Comparison of ENCODE assay signal across 25 cellular contexts in the genomic region with DNA sequence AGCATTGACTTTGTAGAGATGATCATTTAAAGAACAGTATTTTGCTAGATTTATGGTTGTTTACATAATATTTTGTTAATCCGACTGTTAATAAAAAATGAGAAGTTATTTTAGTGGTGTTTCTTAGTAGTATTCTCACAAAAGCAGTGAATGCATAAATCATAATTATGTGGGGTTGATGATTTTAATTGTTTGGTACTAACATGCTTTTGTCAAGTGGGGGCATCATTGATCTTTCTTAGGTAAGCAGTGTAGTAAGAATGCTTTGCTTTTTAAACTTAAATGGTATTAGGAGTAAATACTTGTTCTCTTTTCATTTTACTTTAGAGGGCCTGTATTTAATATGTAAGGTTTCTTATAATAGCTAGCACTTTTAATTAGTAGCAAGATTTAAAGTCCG.
DNase-seq lines count a peak whose midpoint lies in the region; FAIRE-seq and TF ChIP-seq lines count a peak whose summit lies in the region.
"Had no signal": no experiment of that assay in that cellular context is flagged by ENCODE, and none has a peak within 500 bp of the region (broad histone marks: within the 10 kb centered on the region; RNA-seq: fewer than 3 reads in every experiment).

No MANE protein-coding gene starts in this region.

- no peaks in the 10 kb centered on the region for H3K9me3 ChIP-seq in Karpas-422 (ENCODE audit: low read length)
- no peaks in the 10 kb centered on the region for H3K9me3 ChIP-seq in hepatocyte (ENCODE audit: low read depth)
- H3K9me3 ChIP-seq in CD8-positive, alpha-beta memory T cell (ENCODE audit: low read length): no peaks in the 10 kb centered on the region
- H3K9me3 ChIP-seq: gastrocnemius medialis, mucosa of descending colon, prostate gland, thoracic aorta had no signal

- H3K27me3 Mint-ChIP-seq in CD8-positive, alpha-beta memory T cell: no peaks in the 10 kb centered on the region
- H3K27me3 Mint-ChIP-seq: activated CD4-positive, alpha-beta T cell treated with anti-CD3 and anti-CD28 coated beads, Interleukin-2, amount 10 ng/mL, durations not matched to agents 7 days and 5 days; activated naive CD8-positive, alpha-beta T cell; activated T-helper 17 cell treated with anti-CD3 and anti-CD28 coated beads, Interleukin-2, amount 50 U/mL, for 72 hours; stimulated activated naive B cell treated with anti-CD40 and anti-IgM and Interleukin-4, amounts not matched to agents 10 μg/mL and 1 μg/mL and 100 μg/mL, for 72 hours had no signal

- peaks cover 4% of the 10 kb centered on the region; the same call in 1 of the 2 replicates for H3K79me2 ChIP-seq in Karpas-422 (ENCODE audit: low read length)
- H3K79me2 ChIP-seq in hepatocyte: no peaks in the 10 kb centered on the region

- H3K4me3 Mint-ChIP-seq in CD8-positive, alpha-beta memory T cell: no peak overlapping the region
- H3K4me3 Mint-ChIP-seq: activated CD4-positive, alpha-beta T cell treated with anti-CD3 and anti-CD28 coated beads, Interleukin-2, amount 10 ng/mL, durations not matched to agents 7 days and 5 days; activated naive CD8-positive, alpha-beta T cell; activated T-helper 17 cell treated with anti-CD3 and anti-CD28 coated beads, Interleukin-2, amount 50 U/mL, for 72 hours; neural crest cell; stimulated activated naive B cell treated with anti-CD40 and anti-IgM and Interleukin-4, amounts not matched to agents 10 μg/mL and 1 μg/mL and 100 μg/mL, for 72 hours; T-helper 2 cell treated with Interferon-gamma antibody and Interleukin-4, amounts not matched to agents 5 μg/mL and 100 μg/mL, for 36 hours had no signal

- H3K4me1 ChIP-seq in Karpas-422 (ENCODE audit: low read length) (peaks cover 3% of the 10 kb centered on the region; the same call in 1 of the 2 replicates), hepatocyte (ENCODE audit: insufficient read depth) (no peaks in the 10 kb centered on the region)
- H3K4me1 ChIP-seq in CD8-positive, alpha-beta memory T cell (ENCODE audit: insufficient read depth, low read length): no peaks in the 10 kb centered on the region
- H3K4me1 ChIP-seq: gastrocnemius medialis, prostate gland had no signal

- WGBS in hepatocyte (ENCODE audit: low lambda C conversion rate, missing lambda C conversion rate): 92% methylated on average over 2 of the region's 2 CpGs

- H3K36me3 ChIP-seq in Karpas-422 (ENCODE audit: insufficient read depth, low read length) (no peaks in the 10 kb centered on the region), hepatocyte (replicated peaks; ENCODE audit: insufficient read depth, low read depth) (no peaks in the 10 kb centered on the region)
- no peaks in the 10 kb centered on the region for H3K36me3 ChIP-seq in CD8-positive, alpha-beta memory T cell (ENCODE audit: insufficient read depth, low read length)
- H3K36me3 ChIP-seq: prostate gland, thoracic aorta had no signal

- CTCF ChIA-PET in CD8-positive, alpha-beta memory T cell (lab: Charles Lee): no interaction called here

- POLR2A ChIA-PET in CD8-positive, alpha-beta memory T cell (lab: Charles Lee): no interaction called here

- TF ChIP-seq CTCF in D721Med (IDR thresholded peaks at IDR 0.05; ENCODE audit: insufficient read depth, missing control alignments) (peak; percentile 68), hepatocyte (IDR thresholded peaks at IDR 0.05; ENCODE audit: poor library complexity) (peak; percentile 7)

- no peak overlapping the region for H3K27ac Mint-ChIP-seq in CD8-positive, alpha-beta memory T cell
- H3K27ac Mint-ChIP-seq: activated CD4-positive, alpha-beta T cell treated with anti-CD3 and anti-CD28 coated beads, Interleukin-2, amount 10 ng/mL, durations not matched to agents 7 days and 5 days; activated naive CD8-positive, alpha-beta T cell; activated T-helper 17 cell treated with anti-CD3 and anti-CD28 coated beads, Interleukin-2, amount 50 U/mL, for 72 hours; stimulated activated naive B cell treated with anti-CD40 and anti-IgM and Interleukin-4, amounts not matched to agents 10 μg/mL and 1 μg/mL and 100 μg/mL, for 72 hours; T-helper 2 cell treated with Interferon-gamma antibody and Interleukin-4, amounts not matched to agents 5 μg/mL and 100 μg/mL, for 36 hours had no signal

- H3K4me1 Mint-ChIP-seq in CD8-positive, alpha-beta memory T cell: no peaks in the 10 kb centered on the region
- H3K4me1 Mint-ChIP-seq: activated CD4-positive, alpha-beta T cell treated with anti-CD3 and anti-CD28 coated beads, Interleukin-2, amount 10 ng/mL, durations not matched to agents 7 days and 5 days; activated T-helper 17 cell treated with anti-CD3 and anti-CD28 coated beads, Interleukin-2, amount 50 U/mL, for 72 hours; neural crest cell; stimulated activated naive B cell treated with anti-CD40 and anti-IgM and Interleukin-4, amounts not matched to agents 10 μg/mL and 1 μg/mL and 100 μg/mL, for 72 hours had no signal

- no peaks in the 10 kb centered on the region for H3K9me3 Mint-ChIP-seq in CD8-positive, alpha-beta memory T cell
- H3K9me3 Mint-ChIP-seq: activated CD4-positive, alpha-beta T cell treated with anti-CD3 and anti-CD28 coated beads, Interleukin-2, amount 10 ng/mL, durations not matched to agents 7 days and 5 days; activated T-helper 17 cell treated with anti-CD3 and anti-CD28 coated beads, Interleukin-2, amount 50 U/mL, for 72 hours; neural crest cell; stimulated activated naive B cell treated with anti-CD40 and anti-IgM and Interleukin-4, amounts not matched to agents 10 μg/mL and 1 μg/mL and 100 μg/mL, for 72 hours; T-helper 2 cell treated with Interferon-gamma antibody and Interleukin-4, amounts not matched to agents 5 μg/mL and 100 μg/mL, for 36 hours had no signal

- H3K36me3 Mint-ChIP-seq in CD8-positive, alpha-beta memory T cell: peaks cover 4 to 10% (median 6%) of the 10 kb centered on the region in 3 donors
- H3K36me3 Mint-ChIP-seq: stimulated activated naive B cell treated with anti-CD40 and anti-IgM and Interleukin-4, amounts not matched to agents 10 μg/mL and 1 μg/mL and 100 μg/mL, for 72 hours had no signal

- no peak overlapping the region for H3K4me3 ChIP-seq in Karpas-422 (ENCODE audit: low read length)
- no peak overlapping the region for H3K4me3 ChIP-seq in hepatocyte
- H3K4me3 ChIP-seq in CD8-positive, alpha-beta memory T cell (ENCODE audit: low read length): no peak overlapping the region
- H3K4me3 ChIP-seq: gastrocnemius medialis, mucosa of descending colon, prostate gland, SK-N-MC, thoracic aorta had no signal

- H3K9me2 ChIP-seq in Karpas-422 (replicated peaks; ENCODE audit: insufficient read depth, low read length) (0 out of 2 replicates have a peak, but pooled peaks cover under 1% of the 10 kb centered on the region), hepatocyte (replicated peaks; ENCODE audit: insufficient read depth) (no peaks in the 10 kb centered on the region)

- H3K27me3 ChIP-seq in Karpas-422 (ENCODE audit: low read length) (no peaks in the 10 kb centered on the region), hepatocyte (no peaks in the 10 kb centered on the region)
- H3K27me3 ChIP-seq in CD8-positive, alpha-beta memory T cell (ENCODE audit: insufficient read depth, low read length, poor library complexity, severe bottlenecking): no peaks in the 10 kb centered on the region
- H3K27me3 ChIP-seq: gastrocnemius medialis had no signal

- no peak for FAIRE-seq in D721Med (lab: Jason Lieb, UNC)
- FAIRE-seq: astrocyte had no signal

- H3K27ac ChIP-seq in Karpas-422 (ENCODE audit: low read length): no peak overlapping the region
- no peak overlapping the region for H3K27ac ChIP-seq in hepatocyte
- H3K27ac ChIP-seq in CD8-positive, alpha-beta memory T cell (ENCODE audit: low read depth, low read length): no peak overlapping the region
- H3K27ac ChIP-seq: gastrocnemius medialis, prostate gland, SK-N-MC, thoracic aorta, WERI-Rb-1 had no signal

- no peak overlapping the region for H3K9ac ChIP-seq in Karpas-422 (ENCODE audit: low read length)

- H3K4me2 ChIP-seq in Karpas-422 (ENCODE audit: low read depth, low read length, poor library complexity, severe bottlenecking) (no peak overlapping the region), hepatocyte (no peak overlapping the region)

- H2AFZ ChIP-seq in Karpas-422 (ENCODE audit: low read length) (no peak overlapping the region), hepatocyte (no peak overlapping the region)

- no peak for DNase-seq in D721Med (ENCODE audit: insufficient read length, low spot score)
- peak; percentile 49 for DNase-seq in Karpas-422
- peak; percentile 14 for DNase-seq in RKO (ENCODE audit: low spot score)
- no peak for DNase-seq in hepatocyte (ENCODE audit: low spot score)
- no peak for DNase-seq in COLO668 (lab: John Stamatoyannopoulos, UW; ENCODE audit: unreplicated experiment)
- DNase-seq in CD8-positive, alpha-beta memory T cell: no peak
- DNase-seq in DMS 273 (lab: John Stamatoyannopoulos, UW; ENCODE audit: unreplicated experiment): no peak
- DNase-seq: activated CD4-positive, alpha-beta T cell treated with anti-CD3 and anti-CD28 coated beads, Interleukin-2, amount 10 ng/mL, durations not matched to agents 7 days and 5 days; AML-193; central memory CD4-positive, alpha-beta T cell; COR-L47; gastrocnemius medialis; hypothalamus; mucosa of descending colon; NCI-H187 treated with DMSO at 0.1 percent for 48 hours; stimulated activated naive B cell treated with anti-CD40 and anti-IgM and Interleukin-4, amounts not matched to agents 10 μg/mL and 1 μg/mL and 100 μg/mL, for 72 hours; WERI-Rb-1 had no signal

- H4K20me1 ChIP-seq in Karpas-422 (ENCODE audit: insufficient read depth, low read depth, low read length) (no peaks in the 10 kb centered on the region), hepatocyte (ENCODE audit: insufficient read depth, poor library complexity, severe bottlenecking) (no peaks in the 10 kb centered on the region)

Comparison
In these comparisons a context has a peak if more than half of its experiments do, and no peak if none do; other contexts are left out.
1. DNase-seq: peak in Karpas-422 (single experiment) and RKO (single experiment); none in D721Med (single experiment), hepatocyte (single experiment), COLO668 (single experiment), CD8-positive, alpha-beta memory T cell (0 of 5) and DMS 273 (single experiment).